ENCODE assay signal across 1 cellular context in the genomic region with DNA sequence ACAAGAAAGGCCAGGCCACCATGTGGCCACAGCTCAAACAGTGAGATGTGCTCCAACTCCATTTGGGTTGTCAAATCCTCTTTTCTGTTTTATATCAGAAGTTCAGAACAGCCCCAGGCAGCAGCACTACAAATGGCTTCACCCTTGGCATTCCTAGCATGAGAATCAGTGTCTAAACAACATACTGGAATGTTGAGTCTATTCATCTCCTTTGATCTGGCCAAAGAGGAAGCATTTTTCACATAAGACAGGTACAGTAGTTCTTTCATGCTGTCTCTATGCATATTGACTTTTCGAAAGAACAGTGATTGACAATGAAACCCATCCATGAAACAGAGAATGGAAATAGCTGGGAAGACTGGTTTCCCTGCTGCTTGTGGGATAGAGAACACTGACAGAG.
TF ChIP-seq lines count a peak whose summit lies in the region.

No MANE protein-coding gene starts in this region.

TF ChIP-seq in HepG2, 621 proteins besides CTCF, POLR2A, EP300 and RAD21 (continued from another document and continues in another):
- 0 out of 2 replicates have a peak, but pooled peaks have one; percentile 66 for TF ChIP-seq DPF2 (CRISPR knock-in tag; IDR thresholded peaks at IDR 0.05; ENCODE audit: borderline replicate concordance, low read depth)
- TF ChIP-seq, protein P1, sequence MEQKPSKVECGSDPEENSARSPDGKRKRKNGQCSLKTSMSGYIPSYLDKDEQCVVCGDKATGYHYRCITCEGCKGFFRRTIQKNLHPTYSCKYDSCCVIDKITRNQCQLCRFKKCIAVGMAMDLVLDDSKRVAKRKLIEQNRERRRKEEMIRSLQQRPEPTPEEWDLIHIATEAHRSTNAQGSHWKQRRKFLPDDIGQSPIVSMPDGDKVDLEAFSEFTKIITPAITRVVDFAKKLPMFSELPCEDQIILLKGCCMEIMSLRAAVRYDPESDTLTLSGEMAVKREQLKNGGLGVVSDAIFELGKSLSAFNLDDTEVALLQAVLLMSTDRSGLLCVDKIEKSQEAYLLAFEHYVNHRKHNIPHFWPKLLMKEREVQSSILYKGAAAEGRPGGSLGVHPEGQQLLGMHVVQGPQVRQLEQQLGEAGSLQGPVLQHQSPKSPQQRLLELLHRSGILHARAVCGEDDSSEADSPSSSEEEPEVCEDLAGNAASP (CRISPR knock-in tag; IDR thresholded peaks at IDR 0.05; ENCODE audit: borderline replicate concordance): peak; percentile 22; the same call in 1 of the 2 replicates
- TF ChIP-seq HHEX (CRISPR knock-in tag; IDR thresholded peaks at IDR 0.05): peak; percentile 80; the same call in 1 of the 2 replicates
- TF ChIP-seq ONECUT2 (CRISPR knock-in tag; IDR thresholded peaks at IDR 0.05): 0 out of 2 replicates have a peak, but pooled peaks have one; percentile 30
- TF ChIP-seq NFIC (IDR thresholded peaks at IDR 0.05; ENCODE audit: low read length): peak; percentile 42; the same call in 1 of the 2 replicates
- peak; percentile 55; the same call in 1 of the 2 replicates for TF ChIP-seq PHF21A (CRISPR knock-in tag; IDR thresholded peaks at IDR 0.05)
- no peak for TF ChIP-seq SUZ12 (IDR thresholded peaks at IDR 0.05; ENCODE audit: low read depth, low read length)
- 0 out of 2 replicates have a peak, but pooled peaks have one; percentile 28 for TF ChIP-seq FOXJ3 (CRISPR knock-in tag; IDR thresholded peaks at IDR 0.05; ENCODE audit: borderline replicate concordance)
- peak; percentile 59; the same call in 1 of the 2 replicates for TF ChIP-seq FOSL1 (CRISPR knock-in tag; IDR thresholded peaks at IDR 0.05; ENCODE audit: borderline replicate concordance)
- TF ChIP-seq THAP11 (CRISPR knock-in tag; IDR thresholded peaks at IDR 0.05): 0 out of 2 replicates have a peak, but pooled peaks have one; percentile 17
- TF ChIP-seq ZBTB20 (CRISPR knock-in tag; IDR thresholded peaks at IDR 0.05; ENCODE audit: borderline replicate concordance, low read depth): no peak
- peak; percentile 19; the same call in 1 of the 2 replicates for TF ChIP-seq KDM6A (CRISPR knock-in tag; IDR thresholded peaks at IDR 0.05; ENCODE audit: low read depth)
- TF ChIP-seq ZBTB7B (CRISPR knock-in tag; IDR thresholded peaks at IDR 0.05): 0 out of 2 replicates have a peak, but pooled peaks have one; percentile 34
- no peak for TF ChIP-seq CSRNP2 (CRISPR knock-in tag; conservative IDR thresholded peaks at IDR 0.05; ENCODE audit: low read depth)
- peak; percentile 96 for TF ChIP-seq ELF3 (CRISPR knock-in tag; IDR thresholded peaks at IDR 0.05)
- peak; percentile 57; the same call in 1 of the 2 replicates for TF ChIP-seq HDAC2 (CRISPR knock-in tag; IDR thresholded peaks at IDR 0.05)
- no peak for TF ChIP-seq PRMT3 (CRISPR knock-in tag; IDR thresholded peaks at IDR 0.05; ENCODE audit: borderline replicate concordance, low read depth)
- TF ChIP-seq ZNF878 (CRISPR knock-in tag; IDR thresholded peaks at IDR 0.05): no peak
- peak; percentile 71 for TF ChIP-seq RARA (CRISPR knock-in tag; IDR thresholded peaks at IDR 0.05)
- TF ChIP-seq SOX5 (CRISPR knock-in tag; IDR thresholded peaks at IDR 0.05; ENCODE audit: borderline replicate concordance): peak; percentile 94
- TF ChIP-seq NR2F6 (IDR thresholded peaks at IDR 0.05): peak; percentile 29; the same call in 1 of the 2 replicates
- peak; percentile 47; the same call in 1 of the 2 replicates for TF ChIP-seq NR2F6 (CRISPR knock-in tag; IDR thresholded peaks at IDR 0.05)
- TF ChIP-seq ZNF331 (CRISPR knock-in tag; IDR thresholded peaks at IDR 0.05): peak; percentile 78; the same call in 1 of the 2 replicates
- TF ChIP-seq HNF4A (CRISPR knock-in tag; IDR thresholded peaks at IDR 0.05): peak; percentile 20; the same call in 1 of the 2 replicates
- peak; percentile 60 for TF ChIP-seq SAP130 (CRISPR knock-in tag; IDR thresholded peaks at IDR 0.05; ENCODE audit: low read depth)
- TF ChIP-seq HDAC1 (CRISPR knock-in tag; IDR thresholded peaks at IDR 0.05): peak; percentile 50; the same call in 1 of the 2 replicates
- no peak for TF ChIP-seq ZNF607 (CRISPR knock-in tag; IDR thresholded peaks at IDR 0.05; ENCODE audit: borderline replicate concordance)
- TF ChIP-seq ZNF10 (CRISPR knock-in tag; IDR thresholded peaks at IDR 0.05; ENCODE audit: borderline replicate concordance, low read depth): no peak
- peak; percentile 64; the same call in 1 of the 2 replicates for TF ChIP-seq PPARG (CRISPR knock-in tag; conservative IDR thresholded peaks at IDR 0.05)
- TF ChIP-seq, protein P2, sequence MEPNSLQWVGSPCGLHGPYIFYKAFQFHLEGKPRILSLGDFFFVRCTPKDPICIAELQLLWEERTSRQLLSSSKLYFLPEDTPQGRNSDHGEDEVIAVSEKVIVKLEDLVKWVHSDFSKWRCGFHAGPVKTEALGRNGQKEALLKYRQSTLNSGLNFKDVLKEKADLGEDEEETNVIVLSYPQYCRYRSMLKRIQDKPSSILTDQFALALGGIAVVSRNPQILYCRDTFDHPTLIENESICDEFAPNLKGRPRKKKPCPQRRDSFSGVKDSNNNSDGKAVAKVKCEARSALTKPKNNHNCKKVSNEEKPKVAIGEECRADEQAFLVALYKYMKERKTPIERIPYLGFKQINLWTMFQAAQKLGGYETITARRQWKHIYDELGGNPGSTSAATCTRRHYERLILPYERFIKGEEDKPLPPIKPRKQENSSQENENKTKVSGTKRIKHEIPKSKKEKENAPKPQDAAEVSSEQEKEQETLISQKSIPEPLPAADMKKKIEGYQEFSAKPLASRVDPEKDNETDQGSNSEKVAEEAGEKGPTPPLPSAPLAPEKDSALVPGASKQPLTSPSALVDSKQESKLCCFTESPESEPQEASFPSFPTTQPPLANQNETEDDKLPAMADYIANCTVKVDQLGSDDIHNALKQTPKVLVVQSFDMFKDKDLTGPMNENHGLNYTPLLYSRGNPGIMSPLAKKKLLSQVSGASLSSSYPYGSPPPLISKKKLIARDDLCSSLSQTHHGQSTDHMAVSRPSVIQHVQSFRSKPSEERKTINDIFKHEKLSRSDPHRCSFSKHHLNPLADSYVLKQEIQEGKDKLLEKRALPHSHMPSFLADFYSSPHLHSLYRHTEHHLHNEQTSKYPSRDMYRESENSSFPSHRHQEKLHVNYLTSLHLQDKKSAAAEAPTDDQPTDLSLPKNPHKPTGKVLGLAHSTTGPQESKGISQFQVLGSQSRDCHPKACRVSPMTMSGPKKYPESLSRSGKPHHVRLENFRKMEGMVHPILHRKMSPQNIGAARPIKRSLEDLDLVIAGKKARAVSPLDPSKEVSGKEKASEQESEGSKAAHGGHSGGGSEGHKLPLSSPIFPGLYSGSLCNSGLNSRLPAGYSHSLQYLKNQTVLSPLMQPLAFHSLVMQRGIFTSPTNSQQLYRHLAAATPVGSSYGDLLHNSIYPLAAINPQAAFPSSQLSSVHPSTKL (CRISPR knock-in tag; IDR thresholded peaks at IDR 0.05): peak; percentile 95
- peak; percentile 77 for TF ChIP-seq CREM (IDR thresholded peaks at IDR 0.05)
- TF ChIP-seq CREM (CRISPR knock-in tag; IDR thresholded peaks at IDR 0.05): no peak
- peak; percentile 83; the same call in 1 of the 2 replicates for TF ChIP-seq AHDC1 (CRISPR knock-in tag; IDR thresholded peaks at IDR 0.05; ENCODE audit: borderline replicate concordance)
- no peak for TF ChIP-seq ZNF224 (CRISPR knock-in tag; IDR thresholded peaks at IDR 0.05)
- TF ChIP-seq ISL2 (CRISPR knock-in tag; IDR thresholded peaks at IDR 0.05): peak; percentile 93
- TF ChIP-seq NCOR1 (IDR thresholded peaks at IDR 0.05; ENCODE audit: borderline replicate concordance, low read length): peak; percentile 65; the same call in 1 of the 2 replicates
- TF ChIP-seq FOXA1 (IDR thresholded peaks at IDR 0.05): peak; percentile 70
- peak; percentile 96 for TF ChIP-seq FOXA1 (CRISPR knock-in tag; IDR thresholded peaks at IDR 0.05)
- peak; percentile 22; the same call in 1 of the 2 replicates for TF ChIP-seq SALL1 (CRISPR knock-in tag; IDR thresholded peaks at IDR 0.05)
- TF ChIP-seq ZSCAN9 (CRISPR knock-in tag; IDR thresholded peaks at IDR 0.05; ENCODE audit: borderline replicate concordance): no peak
- TF ChIP-seq, protein P3, sequence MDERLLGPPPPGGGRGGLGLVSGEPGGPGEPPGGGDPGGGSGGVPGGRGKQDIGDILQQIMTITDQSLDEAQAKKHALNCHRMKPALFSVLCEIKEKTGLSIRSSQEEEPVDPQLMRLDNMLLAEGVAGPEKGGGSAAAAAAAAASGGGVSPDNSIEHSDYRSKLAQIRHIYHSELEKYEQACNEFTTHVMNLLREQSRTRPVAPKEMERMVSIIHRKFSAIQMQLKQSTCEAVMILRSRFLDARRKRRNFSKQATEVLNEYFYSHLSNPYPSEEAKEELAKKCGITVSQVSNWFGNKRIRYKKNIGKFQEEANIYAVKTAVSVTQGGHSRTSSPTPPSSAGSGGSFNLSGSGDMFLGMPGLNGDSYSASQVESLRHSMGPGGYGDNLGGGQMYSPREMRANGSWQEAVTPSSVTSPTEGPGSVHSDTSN (CRISPR knock-in tag; IDR thresholded peaks at IDR 0.05): peak; percentile 45; the same call in 1 of the 2 replicates
- TF ChIP-seq ZNF12 (CRISPR knock-in tag; IDR thresholded peaks at IDR 0.05): peak; percentile 30; the same call in 1 of the 2 replicates
- TF ChIP-seq HMG20B (CRISPR knock-in tag; conservative IDR thresholded peaks at IDR 0.05): peak; percentile 93
- TF ChIP-seq, protein P4, sequence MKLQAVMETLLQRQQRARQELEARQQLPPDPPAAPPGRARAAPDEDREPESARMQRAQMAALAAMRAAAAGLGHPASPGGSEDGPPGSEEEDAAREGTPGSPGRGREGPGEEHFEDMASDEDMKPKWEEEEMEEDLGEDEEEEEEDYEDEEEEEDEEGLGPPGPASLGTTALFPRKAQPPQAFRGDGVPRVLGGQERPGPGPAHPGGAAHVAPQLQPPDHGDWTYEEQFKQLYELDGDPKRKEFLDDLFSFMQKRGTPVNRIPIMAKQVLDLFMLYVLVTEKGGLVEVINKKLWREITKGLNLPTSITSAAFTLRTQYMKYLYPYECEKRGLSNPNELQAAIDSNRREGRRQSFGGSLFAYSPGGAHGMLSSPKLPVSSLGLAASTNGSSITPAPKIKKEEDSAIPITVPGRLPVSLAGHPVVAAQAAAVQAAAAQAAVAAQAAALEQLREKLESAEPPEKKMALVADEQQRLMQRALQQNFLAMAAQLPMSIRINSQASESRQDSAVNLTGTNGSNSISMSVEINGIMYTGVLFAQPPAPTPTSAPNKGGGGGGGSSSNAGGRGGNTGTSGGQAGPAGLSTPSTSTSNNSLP (IDR thresholded peaks at IDR 0.05; ENCODE audit: low read depth, low read length): peak; percentile 63
- 0 out of 2 replicates have a peak, but pooled peaks have one; percentile 18 for TF ChIP-seq SKIL (CRISPR knock-in tag; IDR thresholded peaks at IDR 0.05; ENCODE audit: borderline replicate concordance)
